17 cellular contexts compared by ENCODE assay signal in genomic region chr13:33763021-33763420, GRCh38.
"Had no signal": no experiment of that assay in that cellular context is flagged by ENCODE, and none has a peak within 500 bp of the region (broad histone marks: within the 10 kb centered on the region; RNA-seq: fewer than 3 reads in every experiment).

No MANE protein-coding gene starts in this region.

- H3K79me2 ChIP-seq: hepatocyte had no signal

- DNase-seq: activated B cell treated with CpG ODN at 0.5 μM for 24 hours; activated CD4-positive, alpha-beta memory T cell treated with anti-CD3 and anti-CD28 coated beads, Interleukin-2, amount 10 ng/mL, durations not matched to agents 7 days and 5 days; activated CD4-positive, alpha-beta T cell treated with anti-CD3 and anti-CD28 coated beads for 4 hours; activated CD8-positive, alpha-beta memory T cell treated with anti-CD3 and anti-CD28 coated beads, Interleukin-2, amount 10 ng/mL, durations not matched to agents 7 days and 5 days; activated naive CD4-positive, alpha-beta T cell treated with Interleukin-2 at 50 U/mL for 16 hours; activated T-cell treated with anti-CD3 and anti-CD28 coated beads, Interleukin-2, amount 50 U/mL, for 1 hour; aorta; effector memory CD8-positive, alpha-beta T cell; esophagus squamous epithelium; foreskin keratinocyte; naive thymus-derived CD4-positive, alpha-beta T cell; ovary; right lobe of liver; stimulated activated CD4-positive, alpha-beta T cell treated with anti-CD3 and anti-CD28 coated beads, Interleukin-4, amount 100 ng/mL, for 24 hours; upper lobe of right lung had no signal

- H3K27me3 ChIP-seq: esophagus squamous epithelium, foreskin keratinocyte, hepatocyte, ovary, right lobe of liver, upper lobe of right lung had no signal

- H3K36me3 ChIP-seq: esophagus squamous epithelium, ovary, right lobe of liver, thoracic aorta, upper lobe of right lung had no signal

- H3K4me1 ChIP-seq: esophagus squamous epithelium, right lobe of liver, upper lobe of right lung had no signal

- H3K4me2 ChIP-seq: hepatocyte had no signal

- H2AFZ ChIP-seq: hepatocyte had no signal

- H3K4me3 ChIP-seq: esophagus squamous epithelium, hepatocyte, ovary, right lobe of liver, thoracic aorta, upper lobe of right lung had no signal

- H3K9me3 ChIP-seq: esophagus squamous epithelium, ovary, right lobe of liver, thoracic aorta, upper lobe of right lung had no signal

- H3K27ac ChIP-seq: esophagus squamous epithelium, foreskin keratinocyte, hepatocyte, ovary, right lobe of liver, thoracic aorta, upper lobe of right lung had no signal
